Comparison of ENCODE assay signal across 28 cellular contexts in genomic region chr17:36742267-36743000, GRCh38.
DNase-seq lines count a peak whose midpoint lies in the region; ATAC-seq, FAIRE-seq and TF ChIP-seq lines count a peak whose summit lies in the region.
"Had no signal": no experiment of that assay in that cellular context is flagged by ENCODE, and none has a peak within 500 bp of the region (broad histone marks: within the 10 kb centered on the region; RNA-seq: fewer than 3 reads in every experiment).

No MANE protein-coding gene starts in this region.

- peak overlapping the region in 1 of 2 experiments; percentile 77; a peak in 1 of 4 replicates for H3K9ac ChIP-seq in K562 (ENCODE audit: insufficient read depth in 1 of 2, low read depth in 2 of 2, low read length in 2 of 2)

- no peaks in the 10 kb centered on the region for H3K36me3 Mint-ChIP-seq in nephron (ENCODE audit: low read depth)
- H3K36me3 Mint-ChIP-seq: activated CD4-positive, alpha-beta memory T cell treated with anti-CD3 and anti-CD28 coated beads for 36 hours; activated naive CD8-positive, alpha-beta T cell treated with anti-CD3 and anti-CD28 coated beads, Interleukin-2, amount 10 ng/mL, durations not matched to agents 7 days and 5 days; mesothelial cell of epicardium had no signal

- H3K4me1 ChIP-seq in K562 (replicated peaks in 1 of 2; ENCODE audit: control insufficient read depth in 2 of 2, insufficient read depth in 2 of 2, low read length in 2 of 2) = peaks cover 0 to 6% of the 10 kb centered on the region in 2 experiments; a peak in 2 of 5 replicates
- H3K4me1 ChIP-seq: heart left ventricle, left lung, right lobe of liver had no signal

- 19% methylated on average over 15 of the region's 18 CpGs for WGBS in K562 (ENCODE audit: insufficient coverage, low coverage, missing lambda C conversion rate)

- no peak for FAIRE-seq in K562 (lab: Jason Lieb, UNC)

- H3K4me2 ChIP-seq in K562 (ENCODE audit: insufficient read depth, low read length) = peak overlapping the region; percentile 32
- H3K4me2 ChIP-seq: PC-9 had no signal

- no peak for TF ChIP-seq POLR2A in K562 (conservative IDR thresholded peaks at IDR 0.05)

- in situ Hi-C loops in K562 (cut with MboI) = no loop called here

- no peak for TF ChIP-seq CTCF in K562 (IDR thresholded peaks at IDR 0.05 in 2 of 3, conservative IDR thresholded peaks at IDR 0.05 in 1 of 3; ENCODE audit: insufficient read depth in 2 of 3, low read depth in 1 of 3, low read length in 3 of 3)
- TF ChIP-seq CTCF in nephron (IDR thresholded peaks at IDR 0.05; ENCODE audit: unreplicated experiment in 3 of 3) = no peak

- no peak for ATAC-seq in K562
- ATAC-seq in left cardiac atrium = no peak
- ATAC-seq in GM19035 (IDR thresholded peaks at IDR 0.05; ENCODE audit: unreplicated experiment) = no peak
- ATAC-seq: heart left ventricle; naive thymus-derived CD8-positive, alpha-beta T cell had no signal

- 0 out of 2 replicates have a peak, but pooled peaks cover 6% of the 10 kb centered on the region for H4K20me1 ChIP-seq in K562 (replicated peaks; ENCODE audit: control insufficient read depth, insufficient read depth, low read length)

- DNase-seq in DMS79 (lab: John Stamatoyannopoulos, UW) (peak; percentile 47), NCI-H1092 (lab: John Stamatoyannopoulos, UW) (peak; percentile 11), K562 (ENCODE audit: extremely low read depth in 1 of 4, low spot score in 3 of 4) (no peak), activated gamma-delta T cell (lab: John Stamatoyannopoulos, UW) (no peak), left cardiac atrium (no peak), foreskin melanocyte (no peak)
- DNase-seq: activated B cell treated with CpG ODN at 0.5 μM for 24 hours; activated CD4-positive, alpha-beta memory T cell treated with anti-CD3 and anti-CD28 coated beads for 36 hours; activated effector memory CD4-positive, alpha-beta T cell treated with Interleukin-2 at 50 U/mL for 16 hours; activated naive CD8-positive, alpha-beta T cell treated with anti-CD3 and anti-CD28 coated beads, Interleukin-2, amount 10 ng/mL, durations not matched to agents 7 days and 5 days; C1 segment of cervical spinal cord; effector CD4-positive, alpha-beta T cell; EL; heart left ventricle; MG63; NCI-H1436 treated with DMSO at 0.1 percent for 48 hours; NCI-H226; NK-92 treated with Interleukin-12 subunit alpha and Interleukin-12 subunit beta, amount 100 ng/mL, for 24 hours; right lobe of liver; Right ventricle myocardium superior; stimulated activated naive CD4-positive, alpha-beta T cell treated with Interleukin-2 at 50 U/mL for 16 hours; T-helper 9 cell had no signal

- no peak for TF ChIP-seq EP300 in K562 (IDR thresholded peaks at IDR 0.05; ENCODE audit: low read length)

- intact Hi-C loops in K562 (cut with micrococcal nuclease) = no loop called here
- intact Hi-C loops in left cardiac atrium (cut with DNase I) = no loop called here

- no peak for TF ChIP-seq RAD21 in K562 (CRISPR knock-in tag; conservative IDR thresholded peaks at IDR 0.05 in 1 of 2, IDR thresholded peaks at IDR 0.05 in 1 of 2)

- H3K27ac Mint-ChIP-seq in nephron = peak overlapping the region in 2 of 3 experiments; percentile 2 to 75
- H3K27ac Mint-ChIP-seq: activated B cell treated with CpG ODN at 0.5 μM for 24 hours; activated CD4-positive, alpha-beta memory T cell treated with anti-CD3 and anti-CD28 coated beads for 36 hours; activated naive CD8-positive, alpha-beta T cell treated with anti-CD3 and anti-CD28 coated beads, Interleukin-2, amount 10 ng/mL, durations not matched to agents 7 days and 5 days; mesothelial cell of epicardium had no signal

- BruUV-seq in K562 (replicated peaks; lab: Mats Ljungman, UMichigan) = no TSS peak

- peak overlapping the region; percentile 72; the same call in 1 of the 2 replicates for H2AFZ ChIP-seq in K562 (ENCODE audit: low read depth, low read length)
- H2AFZ ChIP-seq: PC-9 had no signal

- peaks cover 4% of the 10 kb centered on the region for H3K9me3 Mint-ChIP-seq in nephron
- H3K9me3 Mint-ChIP-seq: activated B cell treated with CpG ODN at 0.5 μM for 24 hours; activated CD4-positive, alpha-beta memory T cell treated with anti-CD3 and anti-CD28 coated beads for 36 hours; activated naive CD8-positive, alpha-beta T cell treated with anti-CD3 and anti-CD28 coated beads, Interleukin-2, amount 10 ng/mL, durations not matched to agents 7 days and 5 days had no signal

- H3K27ac ChIP-seq in K562 (ENCODE audit: extremely low read depth, low read depth, low read length) = no peak overlapping the region
- H3K27ac ChIP-seq: heart left ventricle, left lung, PC-9, right lobe of liver had no signal

- H3K4me3 Mint-ChIP-seq in nephron = no peak overlapping the region
- H3K4me3 Mint-ChIP-seq: activated B cell treated with CpG ODN at 0.5 μM for 24 hours; activated CD4-positive, alpha-beta memory T cell treated with anti-CD3 and anti-CD28 coated beads for 36 hours; activated naive CD8-positive, alpha-beta T cell treated with anti-CD3 and anti-CD28 coated beads, Interleukin-2, amount 10 ng/mL, durations not matched to agents 7 days and 5 days; mesothelial cell of epicardium; naive thymus-derived CD8-positive, alpha-beta T cell had no signal

- H3K27me3 Mint-ChIP-seq in nephron (ENCODE audit: low read depth) = peaks cover 13% of the 10 kb centered on the region
- H3K27me3 Mint-ChIP-seq: activated CD4-positive, alpha-beta memory T cell treated with anti-CD3 and anti-CD28 coated beads for 36 hours had no signal

- POLR2A ChIA-PET in K562 (lab: Yijun Ruan, JAX) = interaction anchor here (0.6 to 1.1 kb wide), 2 partner anchors 9 to 435 kb away, joined by 3 read pairs; no protein-coding TSS in a partner anchor

- H3K27me3 ChIP-seq in K562 (ENCODE audit: control insufficient read depth in 2 of 2, insufficient read depth in 2 of 2, low read length in 2 of 2) = peaks cover 15 to 68% of the 10 kb centered on the region in 2 experiments
- H3K27me3 ChIP-seq: right lobe of liver had no signal

- no peaks in the 10 kb centered on the region for H3K36me3 ChIP-seq in K562 (ENCODE audit: control insufficient read depth, insufficient read depth, low read length)
- H3K36me3 ChIP-seq: heart left ventricle, left lung, MG63, right lobe of liver had no signal

- no peaks in the 10 kb centered on the region; the same call in 1 of the 2 replicates for H3K9me3 ChIP-seq in K562 (replicated peaks; ENCODE audit: control insufficient read depth, insufficient read depth, low read depth, low read length)
- H3K9me3 ChIP-seq: left lung, MG63, right lobe of liver had no signal

- no peaks in the 10 kb centered on the region for H3K79me2 ChIP-seq in K562 (ENCODE audit: control insufficient read depth, insufficient read depth, low read length)

- CTCF ChIA-PET in K562 (lab: Yijun Ruan, JAX; ENCODE audit: low intra/inter-chr PET ratio) = no interaction called here

- H3K4me1 Mint-ChIP-seq in nephron = no peaks in the 10 kb centered on the region
- H3K4me1 Mint-ChIP-seq: activated B cell treated with CpG ODN at 0.5 μM for 24 hours; activated naive CD8-positive, alpha-beta T cell treated with anti-CD3 and anti-CD28 coated beads, Interleukin-2, amount 10 ng/mL, durations not matched to agents 7 days and 5 days; mesothelial cell of epicardium had no signal

- no peak overlapping the region for H3K4me3 ChIP-seq in K562
- H3K4me3 ChIP-seq: heart left ventricle, left lung, MG63, PC-9, right lobe of liver had no signal

- H3K9me1 ChIP-seq in K562 (ENCODE audit: control insufficient read depth, insufficient read depth, low read length) = no peaks in the 10 kb centered on the region

TF ChIP-seq in K562, 482 proteins besides CTCF, POLR2A, EP300 and RAD21:
- TF ChIP-seq SMARCB1 (IDR thresholded peaks at IDR 0.05; ENCODE audit: insufficient read length, low read depth) (no peak), YY1 (IDR thresholded peaks at IDR 0.05; ENCODE audit: borderline replicate concordance in 1 of 3, control insufficient read depth in 1 of 3, extremely low read depth in 1 of 3, insufficient read depth in 3 of 3, insufficient read length in 1 of 3, insufficient replicate concordance in 2 of 3, low read depth in 1 of 3, low read length in 2 of 3) (peak in 1 of 3 experiments; percentile 8), CBFA2T3 (IDR thresholded peaks at IDR 0.05) (no peak), RBM34 (IDR thresholded peaks at IDR 0.05; ENCODE audit: borderline replicate concordance, insufficient read depth, low read length) (no peak)
TF ChIP-seq in K562: peak in this region for 1.

Comparison
In these comparisons a context has a peak if more than half of its experiments do, and no peak if none do; other contexts are left out.
1. DNase-seq: peak in DMS79 (single experiment) and NCI-H1092 (single experiment); none in K562 (0 of 4), activated gamma-delta T cell (single experiment), left cardiac atrium (single experiment) and foreskin melanocyte (single experiment).